Comparison of ENCODE assay signal across 25 cellular contexts in the genomic region with DNA sequence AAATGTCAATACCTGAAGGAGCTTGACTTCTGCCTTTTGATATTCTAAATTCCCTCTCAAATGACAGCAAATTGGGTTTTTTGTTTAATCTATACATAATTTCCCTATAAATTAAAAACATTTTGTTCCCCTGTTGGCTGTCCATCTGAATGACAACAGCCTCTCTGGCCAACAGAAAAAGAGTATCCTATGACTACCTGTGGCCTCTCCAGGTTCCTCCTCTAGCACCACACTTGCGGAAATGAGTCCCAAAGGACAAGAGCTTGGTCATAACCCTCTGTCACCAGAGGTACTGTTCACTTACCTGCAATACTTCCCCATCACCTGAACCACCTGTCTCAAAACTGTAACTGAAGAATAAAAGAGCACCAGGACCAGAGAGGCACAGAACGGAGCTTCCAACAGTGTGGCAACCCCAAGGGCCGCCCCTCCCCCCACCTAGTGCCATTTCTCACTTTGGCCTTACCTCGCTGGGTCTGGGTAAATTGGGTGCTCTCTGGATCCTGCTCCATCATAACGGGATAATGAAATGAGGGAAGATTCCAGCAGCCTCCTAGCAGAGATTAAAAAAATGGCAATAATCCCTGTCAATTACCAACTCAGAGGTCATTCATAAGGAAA.
"Had no signal": no experiment of that assay in that cellular context is flagged by ENCODE, and none has a peak within 500 bp of the region (broad histone marks: within the 10 kb centered on the region; RNA-seq: fewer than 3 reads in every experiment).

No MANE protein-coding gene starts in this region.

- H3K9me3 ChIP-seq: MG63, Peyer's patch, SJCRH30, SK-N-SH had no signal

- H3K27me3 ChIP-seq: brain microvascular endothelial cell, cardiac muscle cell, MG63, Peyer's patch, SJCRH30 had no signal

- H3K4me1 ChIP-seq: Peyer's patch, SJCRH30 had no signal

- H3K27ac ChIP-seq: brain microvascular endothelial cell, cardiac muscle cell, RWPE1, SJCRH30 had no signal

- H3K27me3 Mint-ChIP-seq: activated B cell treated with CpG ODN at 0.5 μM for 24 hours; activated CD4-positive, alpha-beta T cell treated with anti-CD3 and anti-CD28 coated beads, Interleukin-2, amount 10 ng/mL, durations not matched to agents 24 days and 14 days; activated naive CD8-positive, alpha-beta T cell had no signal

- H3K4me3 Mint-ChIP-seq: activated B cell treated with CpG ODN at 0.5 μM for 24 hours; activated CD4-positive, alpha-beta T cell treated with anti-CD3 and anti-CD28 coated beads, Interleukin-2, amount 10 ng/mL, durations not matched to agents 24 days and 14 days; activated naive CD8-positive, alpha-beta T cell had no signal

- H3K9ac ChIP-seq: SK-N-SH had no signal

- H3K27ac Mint-ChIP-seq: activated B cell treated with CpG ODN at 0.5 μM for 24 hours; activated CD4-positive, alpha-beta T cell treated with anti-CD3 and anti-CD28 coated beads, Interleukin-2, amount 10 ng/mL, durations not matched to agents 24 days and 14 days; activated naive CD8-positive, alpha-beta T cell had no signal

- H3K4me2 ChIP-seq: SK-N-SH had no signal

- H3K4me1 Mint-ChIP-seq: activated B cell treated with CpG ODN at 0.5 μM for 24 hours had no signal

- H3K4me3 ChIP-seq: cardiac muscle cell, MG63, Peyer's patch, SJCRH30 had no signal

- DNase-seq: activated B cell treated with CpG ODN at 0.5 μM for 24 hours; activated CD4-positive, alpha-beta T cell treated with anti-CD3 and anti-CD28 coated beads for 1 hour; activated CD4-positive, alpha-beta T cell treated with anti-CD3 and anti-CD28 coated beads, Interleukin-2, amount 10 ng/mL, durations not matched to agents 24 days and 14 days; activated CD4-positive, alpha-beta T cell treated with anti-CD3 and anti-CD28 coated beads, Interleukin-2, amount 50 U/mL, for 48 hours; activated CD8-positive, alpha-beta memory T cell treated with anti-CD3 and anti-CD28 coated beads for 24 hours; activated effector memory CD4-positive, alpha-beta T cell treated with Interleukin-2 at 50 U/mL for 16 hours; activated naive CD4-positive, alpha-beta T cell treated with Interleukin-2 at 50 U/mL for 16 hours; amygdala; brain microvascular endothelial cell; cerebellar nuclear complex; MG63; NCI-H1105; NCI-H1436 treated with DMSO at 0.1 percent for 48 hours; NCI-H187; NCI-H2081; NCI-H446; NCI-H524; Peyer's patch; Right ventricle myocardium superior; SJCRH30; SK-N-SH; SW 1271 had no signal

- H3K36me3 ChIP-seq: cardiac muscle cell, SJCRH30 had no signal

- H3K9me3 Mint-ChIP-seq: activated B cell treated with CpG ODN at 0.5 μM for 24 hours; activated CD4-positive, alpha-beta T cell treated with anti-CD3 and anti-CD28 coated beads, Interleukin-2, amount 10 ng/mL, durations not matched to agents 24 days and 14 days had no signal
